In genomic region chr11:47672283-47672730, GRCh38 we compare ENCODE assay signal across 22 cellular contexts. TPM values are rescaled to one million over a fixed set of nuclear protein-coding genes. Genes with fewer than 3 reads are reported as not detected.
DNase-seq lines count a peak whose midpoint lies in the region; ATAC-seq and TF ChIP-seq lines count a peak whose summit lies in the region.
"Had no signal": no experiment of that assay in that cellular context is flagged by ENCODE, and none has a peak within 500 bp of the region (broad histone marks: within the 10 kb centered on the region; RNA-seq: fewer than 3 reads in every experiment).

No MANE protein-coding gene starts in this region.

- intact Hi-C loops in MCF 10A (cut with micrococcal nuclease): no loop called here
- intact Hi-C loops in breast epithelium (cut with DNase I; ENCODE audit: low total_unique reads): no loop called here
- intact Hi-C loops in upper lobe of right lung (cut with DNase I): no loop called here

- no peak for ATAC-seq in upper lobe of right lung
- ATAC-seq: activated CD8-positive, alpha-beta memory T cell treated with anti-CD3 and anti-CD28 coated beads, Interleukin-2, amount 10 ng/mL, durations not matched to agents 7 days and 5 days had no signal

- H3K27ac ChIP-seq in breast epithelium (no peak overlapping the region), upper lobe of right lung (no peak overlapping the region)
- H3K27ac ChIP-seq: colonic mucosa had no signal

- H3K4me3 Mint-ChIP-seq in MCF 10A (ENCODE audit: unreplicated experiment) (no peak overlapping the region), mesothelial cell of epicardium (no peak overlapping the region)
- H3K4me3 Mint-ChIP-seq: activated CD8-positive, alpha-beta memory T cell treated with anti-CD3 and anti-CD28 coated beads, Interleukin-2, amount 10 ng/mL, durations not matched to agents 7 days and 5 days; activated naive CD8-positive, alpha-beta T cell treated with anti-CD3 and anti-CD28 coated beads for 36 hours had no signal

- H3K4me1 ChIP-seq in breast epithelium (no peaks in the 10 kb centered on the region), upper lobe of right lung (no peaks in the 10 kb centered on the region)
- H3K4me1 ChIP-seq: colonic mucosa had no signal

- no peaks in the 10 kb centered on the region for H3K4me1 Mint-ChIP-seq in MCF 10A (ENCODE audit: insufficient read depth, unreplicated experiment)
- H3K4me1 Mint-ChIP-seq in mesothelial cell of epicardium: peaks cover 8% of the 10 kb centered on the region
- H3K4me1 Mint-ChIP-seq: activated CD8-positive, alpha-beta memory T cell treated with anti-CD3 and anti-CD28 coated beads, Interleukin-2, amount 10 ng/mL, durations not matched to agents 7 days and 5 days had no signal

- H3K36me3 ChIP-seq in breast epithelium (no peaks in the 10 kb centered on the region), upper lobe of right lung (no peaks in the 10 kb centered on the region)
- H3K36me3 ChIP-seq: colonic mucosa had no signal

- H3K36me3 Mint-ChIP-seq in MCF 10A (ENCODE audit: insufficient read depth, unreplicated experiment) (no peaks in the 10 kb centered on the region), mesothelial cell of epicardium (no peaks in the 10 kb centered on the region)
- H3K36me3 Mint-ChIP-seq: activated CD8-positive, alpha-beta memory T cell treated with anti-CD3 and anti-CD28 coated beads, Interleukin-2, amount 10 ng/mL, durations not matched to agents 7 days and 5 days; activated naive CD8-positive, alpha-beta T cell treated with anti-CD3 and anti-CD28 coated beads for 36 hours had no signal

- H3K27me3 Mint-ChIP-seq in MCF 10A (ENCODE audit: insufficient read depth, unreplicated experiment) (no peaks in the 10 kb centered on the region), mesothelial cell of epicardium (ENCODE audit: low read depth) (no peaks in the 10 kb centered on the region)
- H3K27me3 Mint-ChIP-seq: activated CD8-positive, alpha-beta memory T cell treated with anti-CD3 and anti-CD28 coated beads, Interleukin-2, amount 10 ng/mL, durations not matched to agents 7 days and 5 days; activated naive CD8-positive, alpha-beta T cell treated with anti-CD3 and anti-CD28 coated beads for 36 hours had no signal

- no TSS peak for BruUV-seq in MCF 10A (replicated peaks; lab: Mats Ljungman, UMichigan)

- H3K9me3 ChIP-seq in breast epithelium: no peaks in the 10 kb centered on the region
- H3K9me3 ChIP-seq in upper lobe of right lung: no peaks in the 10 kb centered on the region
- H3K9me3 ChIP-seq: colonic mucosa had no signal

- H3K9me3 Mint-ChIP-seq in MCF 10A (ENCODE audit: unreplicated experiment): no peaks in the 10 kb centered on the region
- H3K9me3 Mint-ChIP-seq in mesothelial cell of epicardium: no peaks in the 10 kb centered on the region
- H3K9me3 Mint-ChIP-seq: activated naive CD8-positive, alpha-beta T cell treated with anti-CD3 and anti-CD28 coated beads for 36 hours had no signal

- DNase-seq in MCF 10A (ENCODE audit: unreplicated experiment) (peak; percentile 32), breast epithelium (ENCODE audit: low spot score in 2 of 2) (no peak), RPMI7951 (ENCODE audit: low read depth) (peak; percentile 14), erythroblast (lab: John Stamatoyannopoulos, UW) (peak; percentile 73 to 78), upper lobe of right lung (peak; percentile 0), NCI-H2196 (lab: John Stamatoyannopoulos, UW; ENCODE audit: unreplicated experiment) (no peak), mesothelial cell of epicardium (ENCODE audit: low spot score in 2 of 2, unreplicated experiment in 2 of 2) (no peak)
- DNase-seq in activated CD4-positive, alpha-beta T cell treated with anti-CD3 and anti-CD28 coated beads for 4 hours: no peak
- DNase-seq: 8988T; activated CD4-positive, alpha-beta T cell treated with anti-CD3 and anti-CD28 coated beads for 48 hours; activated CD8-positive, alpha-beta memory T cell treated with anti-CD3 and anti-CD28 coated beads, Interleukin-2, amount 10 ng/mL, durations not matched to agents 7 days and 5 days; activated naive CD8-positive, alpha-beta T cell treated with anti-CD3 and anti-CD28 coated beads for 36 hours; Calu3; colonic mucosa; hippocampal formation; islet precursor cell; KG1; NCI-H1105; NCI-H2081 treated with DMSO at 0.1 percent for 48 hours; NCI-H524 treated with DMSO at 0.1 percent for 48 hours; Right ventricle myocardium superior; stimulated activated CD8-positive, alpha-beta memory T cell treated with anti-CD3 and anti-CD28 coated beads, Interleukin-4, amount 100 ng/mL, for 48 hours had no signal

- H3K4me3 ChIP-seq in breast epithelium: no peak overlapping the region
- no peak overlapping the region for H3K4me3 ChIP-seq in upper lobe of right lung
- H3K4me3 ChIP-seq: colonic mucosa had no signal

- TF ChIP-seq POLR2A in breast epithelium (IDR thresholded peaks at IDR 0.05) (no peak), erythroblast (IDR thresholded peaks at IDR 0.05; ENCODE audit: low read length) (no peak)

- CTCF ChIA-PET in MCF 10A (lab: Yijun Ruan, JAX): no interaction called here

- TF ChIP-seq CTCF in MCF 10A (IDR thresholded peaks at IDR 0.05; ENCODE audit: unreplicated experiment) (no peak), breast epithelium (IDR thresholded peaks at IDR 0.05) (no peak), upper lobe of right lung (IDR thresholded peaks at IDR 0.05) (no peak), mesothelial cell of epicardium (IDR thresholded peaks at IDR 0.05; ENCODE audit: unreplicated experiment) (no peak)

- H3K27me3 ChIP-seq in breast epithelium (no peaks in the 10 kb centered on the region), upper lobe of right lung (no peaks in the 10 kb centered on the region)
- H3K27me3 ChIP-seq: colonic mucosa had no signal

- H3K27ac Mint-ChIP-seq in MCF 10A (ENCODE audit: low read depth, unreplicated experiment) (no peak overlapping the region), mesothelial cell of epicardium (no peak overlapping the region)
- H3K27ac Mint-ChIP-seq: activated CD8-positive, alpha-beta memory T cell treated with anti-CD3 and anti-CD28 coated beads, Interleukin-2, amount 10 ng/mL, durations not matched to agents 7 days and 5 days; activated naive CD8-positive, alpha-beta T cell treated with anti-CD3 and anti-CD28 coated beads for 36 hours had no signal

- POLR2A ChIA-PET in MCF 10A (lab: Yijun Ruan, JAX): no interaction called here

RNA-seq across cellular contexts. Expression of gene MTCH2, which starts 29.9 kb away (rescaled TPM):
- total RNA-seq in MCF 10A (2022) (127 and 133 TPM in 2 replicates), breast epithelium (10 to 100 TPM; 38.7 to 47.5 (median 46.0) TPM), upper lobe of right lung (56.1 TPM), mesothelial cell of epicardium (53.5 to 59.1 TPM (median 54.4 TPM) in 3 replicates)
- 135 and 158 TPM in 2 replicates for total RNA-seq in RPMI7951 (2014; rRNA removed; shearing (Covaris generic))

RNA-seq across cellular contexts. Expression of gene AGBL2, which starts 42.9 kb away (rescaled TPM):
- total RNA-seq in MCF 10A (2022) (0.86 and 1.2 TPM in 2 replicates), breast epithelium (1 to 10 TPM in 2 of 3 donors, under 1 TPM in 1; 0.16 to 3.2 (median 2.3) TPM), upper lobe of right lung (0.96 TPM), mesothelial cell of epicardium (3.5 to 4.6 TPM (median 3.9 TPM) in 3 replicates)
- total RNA-seq in RPMI7951 (2014; rRNA removed; shearing (Covaris generic)): 0.29 and 0.48 TPM in 2 replicates

Comparison
In these comparisons a context has a peak if more than half of its experiments do, and no peak if none do; other contexts are left out.
1. DNase-seq: peak in MCF 10A (single experiment), RPMI7951 (single experiment), erythroblast (2 of 2) and upper lobe of right lung (single experiment); none in breast epithelium (0 of 2), NCI-H2196 (single experiment), mesothelial cell of epicardium (0 of 2) and activated CD4-positive, alpha-beta T cell treated with anti-CD3 and anti-CD28 coated beads for 4 hours (0 of 2).